Comparison of ENCODE assay signal across 22 cellular contexts in genomic region chr14:50544911-50545310, GRCh38. TPM values are rescaled to one million over a fixed set of nuclear protein-coding genes. Genes with fewer than 3 reads are reported as not detected.
DNase-seq lines count a peak whose midpoint lies in the region; ATAC-seq, FAIRE-seq and TF ChIP-seq lines count a peak whose summit lies in the region.
"Had no signal": no experiment of that assay in that cellular context is flagged by ENCODE, and none has a peak within 500 bp of the region (broad histone marks: within the 10 kb centered on the region; RNA-seq: fewer than 3 reads in every experiment).

No MANE protein-coding gene starts in this region.

- no peak overlapping the region for H3K4me3 Mint-ChIP-seq in T-helper 17 cell
- H3K4me3 Mint-ChIP-seq: CD4-positive, alpha-beta T cell; GM23338 had no signal

- H3K9me3 ChIP-seq in psoas muscle (no peaks in the 10 kb centered on the region), T-helper 17 cell (ENCODE audit: control insufficient read depth, low read length, poor library complexity, severe bottlenecking) (no peaks in the 10 kb centered on the region)
- H3K9me3 ChIP-seq: BE2C had no signal

- peak overlapping the region; percentile 70 for H3K27ac ChIP-seq in psoas muscle

- FAIRE-seq in GM19239 (lab: Jason Lieb, UNC), result no peak
- FAIRE-seq: GM12891, GM18507, K562 had no signal

- no peaks in the 10 kb centered on the region for H3K36me3 ChIP-seq in psoas muscle (ENCODE audit: insufficient read depth in 1 of 2, low read depth in 1 of 2)
- H3K36me3 ChIP-seq: BE2C had no signal

- H3K27me3 ChIP-seq in psoas muscle (ENCODE audit: insufficient read depth in 3 of 3, low read length in 2 of 3), result no peaks in the 10 kb centered on the region
- H3K27me3 ChIP-seq: BE2C had no signal

- no peak overlapping the region for H3K4me3 ChIP-seq in psoas muscle
- H3K4me3 ChIP-seq: GM23338, K562 had no signal

- DNase-seq in NCI-H1092 treated with DMSO at 0.1 percent for 48 hours (lab: John Stamatoyannopoulos, UW) (peak; percentile 6), NCI-H1092 (lab: John Stamatoyannopoulos, UW) (no peak), cerebellar cortex (ENCODE audit: low spot score) (peak; percentile 87), psoas muscle (peak; percentile 62 to 88), MV-4-11 (lab: John Stamatoyannopoulos, UW) (no peak), T-helper 17 cell (no peak), DMS153 (lab: John Stamatoyannopoulos, UW) (no peak), GM19239 (ENCODE audit: insufficient read length, low spot score) (no peak)
- DNase-seq: 8988T; BE2C; Calu3; CD4-positive, alpha-beta T cell; GF-D8; NCI-H1105; NCI-H526 treated with DMSO at 0.1 percent for 48 hours; OCI-M1 had no signal

- H3K27me3 Mint-ChIP-seq in T-helper 17 cell, result peaks cover 22% of the 10 kb centered on the region
- H3K27me3 Mint-ChIP-seq: CD4-positive, alpha-beta T cell had no signal

- no peak overlapping the region for H3K27ac Mint-ChIP-seq in T-helper 17 cell
- H3K27ac Mint-ChIP-seq: CD4-positive, alpha-beta T cell; GM23338 had no signal

- intact Hi-C loops in psoas muscle (cut with DNase I), result loop anchor here (5.0 kb wide), 1 partner anchor 227 kb away; no protein-coding TSS in a partner anchor

- ATAC-seq in psoas muscle, result peak; percentile 85 to 94 (median 88)
- no peak for ATAC-seq in T-helper 17 cell
- ATAC-seq: GM23338, HCT116, K562, SK-N-SH treated with all-trans-retinoic acid at 6 μM for 48 hours had no signal

- 31 to 43% (median 38%) methylated on average over 3 of the region's 3 CpGs for WGBS in psoas muscle, 3 donors

- H3K4me1 ChIP-seq in psoas muscle, result peaks cover 11% of the 10 kb centered on the region

- peaks cover 13% of the 10 kb centered on the region for H3K4me1 Mint-ChIP-seq in T-helper 17 cell

- TF ChIP-seq CTCF in psoas muscle (IDR thresholded peaks at IDR 0.05), result no peak

- H3K36me3 Mint-ChIP-seq in T-helper 17 cell (ENCODE audit: low read depth), result no peaks in the 10 kb centered on the region

RNA-seq across cellular contexts. Expression of gene MAP4K5, which starts 12.5 kb away (rescaled TPM):
- total RNA-seq in psoas muscle (10 to 100 TPM; 12.9 to 17.1 (median 15.6) TPM), T-helper 17 cell (10 to 100 TPM; 36.3 to 39.9 TPM)
- 10 to 100 TPM in 2 of 3 donors, 1 to 10 TPM in 1; 4.8 to 14.6 (median 12.0) TPM for polyA plus RNA-seq in psoas muscle

RNA-seq across cellular contexts. Expression of gene ATL1, which starts 15.0 kb away (rescaled TPM):
- 1 to 10 TPM in 1 of 4 donors, under 1 TPM in 3; 0.48 to 1.4 (median 0.73) TPM for total RNA-seq in psoas muscle
- polyA plus RNA-seq in psoas muscle, result under 1 TPM; 0.43 to 0.94 (median 0.44) TPM
- total RNA-seq in T-helper 17 cell, result 1 to 10 TPM; 1.6 to 5.2 TPM

Comparison
In these comparisons a context has a peak if more than half of its experiments do, and no peak if none do; other contexts are left out.
1. DNase-seq: peak in NCI-H1092 treated with DMSO at 0.1 percent for 48 hours (single experiment), cerebellar cortex (single experiment) and psoas muscle (2 of 2); none in NCI-H1092 (single experiment), MV-4-11 (single experiment), T-helper 17 cell (0 of 3), DMS153 (single experiment) and GM19239 (single experiment).